In the genomic region with DNA sequence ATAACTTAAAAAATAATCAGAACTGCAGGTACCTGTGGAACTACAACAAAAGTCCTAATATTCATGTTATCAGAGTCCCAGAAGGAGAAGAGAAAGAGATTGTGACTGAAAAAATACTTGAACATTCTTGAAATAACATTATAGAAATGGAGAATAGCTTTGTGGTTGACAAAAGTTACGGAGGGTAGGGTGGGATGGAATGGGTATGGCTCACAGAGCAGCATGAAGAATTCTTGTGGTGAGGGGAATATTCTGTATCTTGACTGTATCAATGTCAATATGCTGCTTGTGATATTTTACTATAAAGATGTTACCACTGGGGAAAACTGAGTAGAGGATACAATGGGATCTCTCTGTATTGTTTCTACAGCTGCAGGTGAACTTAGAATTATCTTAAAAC, we compare ENCODE assay signal across 22 cellular contexts.
"Had no signal": no experiment of that assay in that cellular context is flagged by ENCODE, and none has a peak within 500 bp of the region (broad histone marks: within the 10 kb centered on the region; RNA-seq: fewer than 3 reads in every experiment).

No MANE protein-coding gene starts in this region.

- H3K27ac Mint-ChIP-seq: activated naive CD4-positive, alpha-beta T cell treated with anti-CD3 and anti-CD28 coated beads, Interleukin-2, amount 50 U/mL, for 72 hours; activated T-cell treated with anti-CD3 and anti-CD28 coated beads, Interleukin-2, amount 50 U/mL, for 24 hours; activated T-helper 17 cell treated with anti-CD3 and anti-CD28 coated beads, Interleukin-2, amount 50 U/mL, for 72 hours; nephron; T-cell; type B pancreatic cell had no signal

- H3K4me3 Mint-ChIP-seq: activated T-cell treated with anti-CD3 and anti-CD28 coated beads, Interleukin-2, amount 50 U/mL, for 24 hours; activated T-helper 17 cell treated with anti-CD3 and anti-CD28 coated beads, Interleukin-2, amount 50 U/mL, for 72 hours; nephron; T-cell; type B pancreatic cell had no signal

- H3K4me3 ChIP-seq: ascending aorta, left lung, lung, testis had no signal

- H3K9ac ChIP-seq: parathyroid adenoma had no signal

- H3K9me3 ChIP-seq: ascending aorta, left lung, neutrophil, testis had no signal

- H3K27ac ChIP-seq: left lung, neutrophil, parathyroid adenoma, testis, WERI-Rb-1 had no signal

- H2AFZ ChIP-seq: parathyroid adenoma had no signal

- DNase-seq: activated CD4-positive, alpha-beta T cell treated with anti-CD3 and anti-CD28 coated beads for 1 hour; activated CD4-positive, alpha-beta T cell treated with anti-CD3 and anti-CD28 coated beads, Interleukin-2, amount 50 U/mL, for 1 hour; activated CD8-positive, alpha-beta memory T cell treated with anti-CD3 and anti-CD28 coated beads, Interleukin-2, amount 50 U/mL, for 4 hours; activated T-cell treated with anti-CD3 and anti-CD28 coated beads, Interleukin-2, amount 50 U/mL, for 24 hours; cerebellar nuclear complex; foreskin fibroblast; kidney glomerular epithelial cell; left lung; stimulated activated CD4-positive, alpha-beta T cell treated with anti-CD3 and anti-CD28 coated beads, Interleukin-4, amount 100 ng/mL, for 1 hour; stimulated activated naive CD4-positive, alpha-beta T cell; T-cell; testis; WERI-Rb-1 had no signal

- H3K27me3 Mint-ChIP-seq: activated T-cell treated with anti-CD3 and anti-CD28 coated beads, Interleukin-2, amount 50 U/mL, for 24 hours; activated T-helper 17 cell treated with anti-CD3 and anti-CD28 coated beads, Interleukin-2, amount 50 U/mL, for 72 hours; T-cell; type B pancreatic cell had no signal

- H3K27me3 ChIP-seq: ascending aorta, left lung, neutrophil, testis had no signal

- H3K36me3 ChIP-seq: neutrophil had no signal

- H3K9me3 Mint-ChIP-seq: activated T-helper 17 cell treated with anti-CD3 and anti-CD28 coated beads, Interleukin-2, amount 50 U/mL, for 72 hours; nephron; type B pancreatic cell had no signal

- ATAC-seq: activated naive CD4-positive, alpha-beta T cell treated with anti-CD3 and anti-CD28 coated beads, Interleukin-2, amount 50 U/mL, for 72 hours; activated T-helper 17 cell treated with anti-CD3 and anti-CD28 coated beads, Interleukin-2, amount 50 U/mL, for 72 hours; left lung; sciatic nerve; T-cell had no signal

- H3K4me1 Mint-ChIP-seq: activated T-helper 17 cell treated with anti-CD3 and anti-CD28 coated beads, Interleukin-2, amount 50 U/mL, for 72 hours; T-cell had no signal
